1 cellular context compared by ENCODE assay signal in the genomic region with DNA sequence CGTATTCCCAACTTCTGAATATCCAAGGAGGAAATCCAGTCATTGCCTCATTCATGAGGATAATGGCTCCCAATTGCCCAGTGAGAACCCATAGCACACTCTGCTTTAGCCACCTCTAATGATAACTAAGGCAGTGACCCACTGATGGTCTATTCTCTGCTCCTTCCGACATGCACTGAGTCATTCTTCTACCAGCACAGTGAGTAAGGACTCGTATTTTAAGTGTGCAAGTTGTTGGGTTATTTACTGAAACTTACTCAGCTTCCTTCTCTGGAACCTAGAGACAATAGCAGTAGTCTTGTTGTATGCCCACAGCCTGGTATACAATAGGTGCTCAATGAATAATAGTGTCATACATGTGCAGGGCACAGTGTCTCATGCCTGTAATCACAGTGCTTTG.
TF ChIP-seq lines count a peak whose summit lies in the region.

No MANE protein-coding gene starts in this region.

TF ChIP-seq in K562, 482 proteins besides CTCF, POLR2A, EP300 and RAD21 (continued from another document):
- TF ChIP-seq, protein P1, sequence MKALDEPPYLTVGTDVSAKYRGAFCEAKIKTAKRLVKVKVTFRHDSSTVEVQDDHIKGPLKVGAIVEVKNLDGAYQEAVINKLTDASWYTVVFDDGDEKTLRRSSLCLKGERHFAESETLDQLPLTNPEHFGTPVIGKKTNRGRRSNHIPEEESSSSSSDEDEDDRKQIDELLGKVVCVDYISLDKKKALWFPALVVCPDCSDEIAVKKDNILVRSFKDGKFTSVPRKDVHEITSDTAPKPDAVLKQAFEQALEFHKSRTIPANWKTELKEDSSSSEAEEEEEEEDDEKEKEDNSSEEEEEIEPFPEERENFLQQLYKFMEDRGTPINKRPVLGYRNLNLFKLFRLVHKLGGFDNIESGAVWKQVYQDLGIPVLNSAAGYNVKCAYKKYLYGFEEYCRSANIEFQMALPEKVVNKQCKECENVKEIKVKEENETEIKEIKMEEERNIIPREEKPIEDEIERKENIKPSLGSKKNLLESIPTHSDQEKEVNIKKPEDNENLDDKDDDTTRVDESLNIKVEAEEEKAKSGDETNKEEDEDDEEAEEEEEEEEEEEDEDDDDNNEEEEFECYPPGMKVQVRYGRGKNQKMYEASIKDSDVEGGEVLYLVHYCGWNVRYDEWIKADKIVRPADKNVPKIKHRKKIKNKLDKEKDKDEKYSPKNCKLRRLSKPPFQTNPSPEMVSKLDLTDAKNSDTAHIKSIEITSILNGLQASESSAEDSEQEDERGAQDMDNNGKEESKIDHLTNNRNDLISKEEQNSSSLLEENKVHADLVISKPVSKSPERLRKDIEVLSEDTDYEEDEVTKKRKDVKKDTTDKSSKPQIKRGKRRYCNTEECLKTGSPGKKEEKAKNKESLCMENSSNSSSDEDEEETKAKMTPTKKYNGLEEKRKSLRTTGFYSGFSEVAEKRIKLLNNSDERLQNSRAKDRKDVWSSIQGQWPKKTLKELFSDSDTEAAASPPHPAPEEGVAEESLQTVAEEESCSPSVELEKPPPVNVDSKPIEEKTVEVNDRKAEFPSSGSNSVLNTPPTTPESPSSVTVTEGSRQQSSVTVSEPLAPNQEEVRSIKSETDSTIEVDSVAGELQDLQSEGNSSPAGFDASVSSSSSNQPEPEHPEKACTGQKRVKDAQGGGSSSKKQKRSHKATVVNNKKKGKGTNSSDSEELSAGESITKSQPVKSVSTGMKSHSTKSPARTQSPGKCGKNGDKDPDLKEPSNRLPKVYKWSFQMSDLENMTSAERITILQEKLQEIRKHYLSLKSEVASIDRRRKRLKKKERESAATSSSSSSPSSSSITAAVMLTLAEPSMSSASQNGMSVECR (CRISPR knock-in tag; IDR thresholded peaks at IDR 0.05): no peak
- no peak for TF ChIP-seq ZNF561 (CRISPR knock-in tag; conservative IDR thresholded peaks at IDR 0.05)
- no peak for TF ChIP-seq PHF21A (IDR thresholded peaks at IDR 0.05; ENCODE audit: borderline replicate concordance, low read depth)
- TF ChIP-seq, protein P2, sequence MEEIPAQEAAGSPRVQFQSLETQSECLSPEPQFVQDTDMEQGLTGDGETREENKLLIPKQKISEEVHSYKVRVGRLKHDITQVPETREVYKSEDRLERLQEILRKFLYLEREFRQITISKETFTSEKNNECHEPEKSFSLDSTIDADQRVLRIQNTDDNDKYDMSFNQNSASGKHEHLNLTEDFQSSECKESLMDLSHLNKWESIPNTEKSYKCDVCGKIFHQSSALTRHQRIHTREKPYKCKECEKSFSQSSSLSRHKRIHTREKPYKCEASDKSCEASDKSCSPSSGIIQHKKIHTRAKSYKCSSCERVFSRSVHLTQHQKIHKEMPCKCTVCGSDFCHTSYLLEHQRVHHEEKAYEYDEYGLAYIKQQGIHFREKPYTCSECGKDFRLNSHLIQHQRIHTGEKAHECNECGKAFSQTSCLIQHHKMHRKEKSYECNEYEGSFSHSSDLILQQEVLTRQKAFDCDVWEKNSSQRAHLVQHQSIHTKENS (CRISPR knock-in tag; IDR thresholded peaks at IDR 0.05): no peak
- TF ChIP-seq, protein P3, sequence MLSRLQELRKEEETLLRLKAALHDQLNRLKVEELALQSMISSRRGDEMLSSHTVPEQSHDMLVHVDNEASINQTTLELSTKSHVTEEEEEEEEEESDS (CRISPR knock-in tag; IDR thresholded peaks at IDR 0.05): no peak
- no peak for TF ChIP-seq MYNN (IDR thresholded peaks at IDR 0.05)
- no peak for TF ChIP-seq MYNN (CRISPR knock-in tag; IDR thresholded peaks at IDR 0.05)
- TF ChIP-seq, protein P4, sequence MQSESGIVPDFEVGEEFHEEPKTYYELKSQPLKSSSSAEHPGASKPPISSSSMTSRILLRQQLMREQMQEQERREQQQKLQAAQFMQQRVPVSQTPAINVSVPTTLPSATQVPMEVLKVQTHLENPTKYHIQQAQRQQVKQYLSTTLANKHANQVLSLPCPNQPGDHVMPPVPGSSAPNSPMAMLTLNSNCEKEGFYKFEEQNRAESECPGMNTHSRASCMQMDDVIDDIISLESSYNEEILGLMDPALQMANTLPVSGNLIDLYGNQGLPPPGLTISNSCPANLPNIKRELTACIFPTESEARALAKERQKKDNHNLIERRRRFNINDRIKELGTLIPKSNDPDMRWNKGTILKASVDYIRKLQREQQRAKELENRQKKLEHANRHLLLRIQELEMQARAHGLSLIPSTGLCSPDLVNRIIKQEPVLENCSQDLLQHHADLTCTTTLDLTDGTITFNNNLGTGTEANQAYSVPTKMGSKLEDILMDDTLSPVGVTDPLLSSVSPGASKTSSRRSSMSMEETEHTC (IDR thresholded peaks at IDR 0.05): no peak
- TF ChIP-seq KLF16 (IDR thresholded peaks at IDR 0.05): no peak
- TF ChIP-seq, protein P5, sequence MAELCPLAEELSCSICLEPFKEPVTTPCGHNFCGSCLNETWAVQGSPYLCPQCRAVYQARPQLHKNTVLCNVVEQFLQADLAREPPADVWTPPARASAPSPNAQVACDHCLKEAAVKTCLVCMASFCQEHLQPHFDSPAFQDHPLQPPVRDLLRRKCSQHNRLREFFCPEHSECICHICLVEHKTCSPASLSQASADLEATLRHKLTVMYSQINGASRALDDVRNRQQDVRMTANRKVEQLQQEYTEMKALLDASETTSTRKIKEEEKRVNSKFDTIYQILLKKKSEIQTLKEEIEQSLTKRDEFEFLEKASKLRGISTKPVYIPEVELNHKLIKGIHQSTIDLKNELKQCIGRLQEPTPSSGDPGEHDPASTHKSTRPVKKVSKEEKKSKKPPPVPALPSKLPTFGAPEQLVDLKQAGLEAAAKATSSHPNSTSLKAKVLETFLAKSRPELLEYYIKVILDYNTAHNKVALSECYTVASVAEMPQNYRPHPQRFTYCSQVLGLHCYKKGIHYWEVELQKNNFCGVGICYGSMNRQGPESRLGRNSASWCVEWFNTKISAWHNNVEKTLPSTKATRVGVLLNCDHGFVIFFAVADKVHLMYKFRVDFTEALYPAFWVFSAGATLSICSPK (IDR thresholded peaks at IDR 0.05; ENCODE audit: borderline replicate concordance): no peak
- TF ChIP-seq POLR2G (IDR thresholded peaks at IDR 0.05; ENCODE audit: low read depth, low read length): no peak
- TF ChIP-seq, protein P6, sequence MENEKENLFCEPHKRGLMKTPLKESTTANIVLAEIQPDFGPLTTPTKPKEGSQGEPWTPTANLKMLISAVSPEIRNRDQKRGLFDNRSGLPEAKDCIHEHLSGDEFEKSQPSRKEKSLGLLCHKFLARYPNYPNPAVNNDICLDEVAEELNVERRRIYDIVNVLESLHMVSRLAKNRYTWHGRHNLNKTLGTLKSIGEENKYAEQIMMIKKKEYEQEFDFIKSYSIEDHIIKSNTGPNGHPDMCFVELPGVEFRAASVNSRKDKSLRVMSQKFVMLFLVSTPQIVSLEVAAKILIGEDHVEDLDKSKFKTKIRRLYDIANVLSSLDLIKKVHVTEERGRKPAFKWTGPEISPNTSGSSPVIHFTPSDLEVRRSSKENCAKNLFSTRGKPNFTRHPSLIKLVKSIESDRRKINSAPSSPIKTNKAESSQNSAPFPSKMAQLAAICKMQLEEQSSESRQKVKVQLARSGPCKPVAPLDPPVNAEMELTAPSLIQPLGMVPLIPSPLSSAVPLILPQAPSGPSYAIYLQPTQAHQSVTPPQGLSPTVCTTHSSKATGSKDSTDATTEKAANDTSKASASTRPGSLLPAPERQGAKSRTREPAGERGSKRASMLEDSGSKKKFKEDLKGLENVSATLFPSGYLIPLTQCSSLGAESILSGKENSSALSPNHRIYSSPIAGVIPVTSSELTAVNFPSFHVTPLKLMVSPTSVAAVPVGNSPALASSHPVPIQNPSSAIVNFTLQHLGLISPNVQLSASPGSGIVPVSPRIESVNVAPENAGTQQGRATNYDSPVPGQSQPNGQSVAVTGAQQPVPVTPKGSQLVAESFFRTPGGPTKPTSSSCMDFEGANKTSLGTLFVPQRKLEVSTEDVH (IDR thresholded peaks at IDR 0.05; ENCODE audit: low read depth, partially characterized antibody): no peak
- TF ChIP-seq, protein P7, sequence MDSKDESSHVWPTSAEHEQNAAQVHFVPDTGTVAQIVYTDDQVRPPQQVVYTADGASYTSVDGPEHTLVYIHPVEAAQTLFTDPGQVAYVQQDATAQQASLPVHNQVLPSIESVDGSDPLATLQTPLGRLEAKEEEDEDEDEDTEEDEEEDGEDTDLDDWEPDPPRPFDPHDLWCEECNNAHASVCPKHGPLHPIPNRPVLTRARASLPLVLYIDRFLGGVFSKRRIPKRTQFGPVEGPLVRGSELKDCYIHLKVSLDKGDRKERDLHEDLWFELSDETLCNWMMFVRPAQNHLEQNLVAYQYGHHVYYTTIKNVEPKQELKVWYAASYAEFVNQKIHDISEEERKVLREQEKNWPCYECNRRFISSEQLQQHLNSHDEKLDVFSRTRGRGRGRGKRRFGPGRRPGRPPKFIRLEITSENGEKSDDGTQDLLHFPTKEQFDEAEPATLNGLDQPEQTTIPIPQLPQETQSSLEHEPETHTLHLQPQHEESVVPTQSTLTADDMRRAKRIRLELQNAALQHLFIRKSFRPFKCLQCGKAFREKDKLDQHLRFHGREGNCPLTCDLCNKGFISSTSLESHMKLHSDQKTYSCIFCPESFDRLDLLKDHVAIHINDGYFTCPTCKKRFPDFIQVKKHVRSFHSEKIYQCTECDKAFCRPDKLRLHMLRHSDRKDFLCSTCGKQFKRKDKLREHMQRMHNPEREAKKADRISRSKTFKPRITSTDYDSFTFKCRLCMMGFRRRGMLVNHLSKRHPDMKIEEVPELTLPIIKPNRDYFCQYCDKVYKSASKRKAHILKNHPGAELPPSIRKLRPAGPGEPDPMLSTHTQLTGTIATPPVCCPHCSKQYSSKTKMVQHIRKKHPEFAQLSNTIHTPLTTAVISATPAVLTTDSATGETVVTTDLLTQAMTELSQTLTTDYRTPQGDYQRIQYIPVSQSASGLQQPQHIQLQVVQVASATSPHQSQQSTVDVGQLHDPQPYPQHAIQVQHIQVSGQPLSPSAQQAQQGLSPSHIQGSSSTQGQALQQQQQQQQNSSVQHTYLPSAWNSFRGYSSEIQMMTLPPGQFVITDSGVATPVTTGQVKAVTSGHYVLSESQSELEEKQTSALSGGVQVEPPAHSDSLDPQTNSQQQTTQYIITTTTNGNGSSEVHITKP (IDR thresholded peaks at IDR 0.05; ENCODE audit: partially characterized antibody): no peak
- no peak for TF ChIP-seq TCF7 (IDR thresholded peaks at IDR 0.05; ENCODE audit: borderline replicate concordance)
- TF ChIP-seq, protein P8, sequence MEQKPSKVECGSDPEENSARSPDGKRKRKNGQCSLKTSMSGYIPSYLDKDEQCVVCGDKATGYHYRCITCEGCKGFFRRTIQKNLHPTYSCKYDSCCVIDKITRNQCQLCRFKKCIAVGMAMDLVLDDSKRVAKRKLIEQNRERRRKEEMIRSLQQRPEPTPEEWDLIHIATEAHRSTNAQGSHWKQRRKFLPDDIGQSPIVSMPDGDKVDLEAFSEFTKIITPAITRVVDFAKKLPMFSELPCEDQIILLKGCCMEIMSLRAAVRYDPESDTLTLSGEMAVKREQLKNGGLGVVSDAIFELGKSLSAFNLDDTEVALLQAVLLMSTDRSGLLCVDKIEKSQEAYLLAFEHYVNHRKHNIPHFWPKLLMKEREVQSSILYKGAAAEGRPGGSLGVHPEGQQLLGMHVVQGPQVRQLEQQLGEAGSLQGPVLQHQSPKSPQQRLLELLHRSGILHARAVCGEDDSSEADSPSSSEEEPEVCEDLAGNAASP (IDR thresholded peaks at IDR 0.05): no peak
- no peak for TF ChIP-seq ZNF584 (CRISPR knock-in tag; IDR thresholded peaks at IDR 0.05; ENCODE audit: low read depth)
